In the genomic region with DNA sequence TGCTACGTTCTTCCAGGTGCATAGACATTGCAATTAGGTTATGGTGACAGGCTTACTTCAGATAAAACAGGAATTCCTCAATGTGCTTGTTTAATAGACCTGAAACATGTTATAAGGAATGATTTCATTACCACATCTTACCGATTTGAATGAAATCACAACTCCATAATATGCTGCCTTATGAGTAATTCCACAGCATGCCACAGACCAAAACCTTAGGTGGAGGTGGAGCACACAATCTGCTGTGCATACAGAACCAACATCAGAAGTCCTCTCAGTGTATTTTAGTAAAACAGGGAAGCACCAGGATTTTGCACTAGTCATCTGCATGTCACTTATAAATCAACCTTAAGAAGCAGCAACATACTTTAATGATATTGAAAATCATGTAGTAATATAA, we compare ENCODE assay signal across 32 cellular contexts.
"Had no signal": no experiment of that assay in that cellular context is flagged by ENCODE, and none has a peak within 500 bp of the region (broad histone marks: within the 10 kb centered on the region; RNA-seq: fewer than 3 reads in every experiment).

No MANE protein-coding gene starts in this region.

- H3K4me2 ChIP-seq: PC-9, SK-N-SH had no signal

- H3K36me3 ChIP-seq: SJSA1 had no signal

- H3K4me3 ChIP-seq: K562, PC-9, SJSA1 had no signal

- ATAC-seq: K562, Panc1, Right ventricle myocardium inferior had no signal

- H3K4me1 ChIP-seq: SJSA1 had no signal

- DNase-seq: Kasumi-1; KG1; MM.1S; MV-4-11; NCI-H1092; NCI-H1105; NCI-H1417 treated with DMSO at 0.1 percent for 48 hours; NCI-H1436 treated with DMSO at 0.1 percent for 48 hours; NCI-H1694 treated with DMSO at 0.1 percent for 48 hours; NCI-H187 treated with DMSO at 0.1 percent for 48 hours; NCI-H2029; NCI-H2081; NCI-H2171 treated with DMSO at 0.1 percent for 48 hours; NCI-H226; NCI-H446 treated with DMSO at 0.1 percent for 48 hours; NCI-H510A; NCI-H524; NCI-H526; NCI-H69; NCI-H748 treated with DMSO at 0.1 percent for 48 hours; NCI-H82; NK-92 treated with Interleukin-12 subunit alpha and Interleukin-12 subunit beta, amount 100 ng/mL, for 24 hours; PC-9; SHP77; SK-N-SH; SW 1271 had no signal

- H3K27ac ChIP-seq: PC-9, RWPE1, SJSA1 had no signal

- H3K9ac ChIP-seq: SK-N-SH had no signal

- H3K9me3 ChIP-seq: SJSA1, SK-N-SH had no signal

- H2AFZ ChIP-seq: PC-9 had no signal

- FAIRE-seq: K562, RCC 7860 had no signal
